Comparison of ENCODE assay signal across 24 cellular contexts in the genomic region with DNA sequence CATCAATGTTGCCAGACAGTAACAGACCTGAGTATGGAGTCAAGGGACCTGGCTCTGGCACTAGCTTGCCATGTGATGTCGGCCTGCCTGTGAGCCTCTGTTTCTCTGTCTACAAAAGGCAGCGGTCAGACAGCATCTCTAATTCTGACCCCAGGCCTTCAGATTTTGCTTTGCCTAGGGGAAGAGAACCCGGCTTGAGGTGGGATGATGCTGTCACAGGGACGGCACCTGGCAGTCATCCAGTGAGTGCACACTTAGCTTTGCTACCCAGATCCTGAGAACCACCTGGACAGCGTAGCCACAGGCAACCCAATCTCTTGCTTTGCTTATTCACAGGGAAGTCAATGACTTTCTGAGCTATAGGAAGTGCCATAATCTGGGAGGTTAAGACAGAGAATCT.
"Had no signal": no experiment of that assay in that cellular context is flagged by ENCODE, and none has a peak within 500 bp of the region (broad histone marks: within the 10 kb centered on the region; RNA-seq: fewer than 3 reads in every experiment).

No MANE protein-coding gene starts in this region.

- H3K36me3 ChIP-seq: neutrophil, pancreas, prostate gland, right atrium auricular region, right lobe of liver, sigmoid colon, stomach, thoracic aorta, thyroid gland, transverse colon, upper lobe of right lung, uterus had no signal

- H3K9me3 ChIP-seq: neutrophil, pancreas, prostate gland, right atrium auricular region, right lobe of liver, sigmoid colon, stomach, thoracic aorta, thyroid gland, transverse colon, upper lobe of right lung, uterus had no signal

- H3K4me1 ChIP-seq: pancreas, prostate gland, right atrium auricular region, right lobe of liver, sigmoid colon, stomach, thyroid gland, transverse colon, upper lobe of right lung, uterus had no signal

- DNase-seq: naive thymus-derived CD8-positive, alpha-beta T cell; nephron progenitor cell; nucleus accumbens; pancreas; retina; right lobe of liver; sigmoid colon; small intestine; stimulated activated CD4-positive, alpha-beta T cell treated with anti-CD3 and anti-CD28 coated beads, Interleukin-15, amount 100 ng/mL, for 24 hours; stimulated activated CD4-positive, alpha-beta T cell treated with anti-CD3 and anti-CD28 coated beads, Interleukin-2, amount 100 ng/mL, for 24 hours; stimulated activated CD4-positive, alpha-beta T cell treated with anti-CD3 and anti-CD28 coated beads, Interleukin-2, amount 100 ng/mL, for 48 hours; stimulated activated CD4-positive, alpha-beta T cell treated with anti-CD3 and anti-CD28 coated beads, Interleukin-4, amount 100 ng/mL, for 24 hours; stimulated activated naive B cell treated with anti-CD40 and anti-IgM and Interleukin-4, amounts not matched to agents 10 μg/mL and 1 μg/mL and 100 μg/mL, for 72 hours; stimulated activated naive CD4-positive, alpha-beta T cell treated with Interleukin-2 at 50 U/mL for 16 hours; stomach; thyroid gland; transverse colon; upper lobe of right lung; uterus had no signal

- ATAC-seq: naive thymus-derived CD8-positive, alpha-beta T cell; pancreas; right lobe of liver; stimulated activated effector memory CD8-positive, alpha-beta T cell treated with anti-CD3 and anti-CD28 coated beads, Interleukin-12 subunit alpha, Interleukin-12 subunit beta, amount 100 ng/mL, for 72 hours; stimulated activated naive B cell treated with anti-CD40 and anti-IgM and Interleukin-4, amounts not matched to agents 10 μg/mL and 1 μg/mL and 100 μg/mL, for 72 hours; upper lobe of right lung had no signal

- H3K4me3 ChIP-seq: pancreas, prostate gland, right atrium auricular region, right lobe of liver, sigmoid colon, stomach, thoracic aorta, thyroid gland, transverse colon, upper lobe of right lung, uterus had no signal

- H3K27ac ChIP-seq: neutrophil, pancreas, prostate gland, right atrium auricular region, right lobe of liver, sigmoid colon, stomach, thoracic aorta, thyroid gland, transverse colon, upper lobe of right lung, uterus had no signal

- H3K27me3 ChIP-seq: neutrophil, pancreas, right atrium auricular region, right lobe of liver, sigmoid colon, stomach, thyroid gland, transverse colon, upper lobe of right lung, uterus had no signal

- FAIRE-seq: pancreas, small intestine had no signal
